In genomic region chr6:166420351-166420750, GRCh38 we compare ENCODE assay signal across 1 cellular context.
TF ChIP-seq lines count a peak whose summit lies in the region.

No MANE protein-coding gene starts in this region.

TF ChIP-seq in HepG2, 621 proteins besides CTCF, POLR2A, EP300 and RAD21 (continued from another document and continues in another):
- TF ChIP-seq CREB3 (CRISPR knock-in tag; IDR thresholded peaks at IDR 0.05): no peak
- TF ChIP-seq, protein P1, sequence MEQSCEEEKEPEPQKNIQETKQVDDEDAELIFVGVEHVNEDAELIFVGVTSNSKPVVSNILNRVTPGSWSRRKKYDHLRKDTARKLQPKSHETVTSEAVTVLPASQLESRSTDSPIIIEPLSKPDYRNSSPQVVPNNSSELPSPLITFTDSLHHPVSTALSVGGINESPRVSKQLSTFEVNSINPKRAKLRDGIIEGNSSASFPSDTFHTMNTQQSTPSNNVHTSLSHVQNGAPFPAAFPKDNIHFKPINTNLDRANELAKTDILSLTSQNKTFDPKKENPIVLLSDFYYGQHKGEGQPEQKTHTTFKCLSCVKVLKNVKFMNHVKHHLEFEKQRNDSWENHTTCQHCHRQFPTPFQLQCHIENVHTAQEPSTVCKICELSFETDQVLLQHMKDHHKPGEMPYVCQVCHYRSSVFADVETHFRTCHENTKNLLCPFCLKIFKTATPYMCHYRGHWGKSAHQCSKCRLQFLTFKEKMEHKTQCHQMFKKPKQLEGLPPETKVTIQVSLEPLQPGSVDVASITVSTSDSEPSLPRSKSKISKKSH (CRISPR knock-in tag; IDR thresholded peaks at IDR 0.05; ENCODE audit: borderline replicate concordance): no peak
- TF ChIP-seq PHF8 (CRISPR knock-in tag; IDR thresholded peaks at IDR 0.05): no peak
- TF ChIP-seq DMTF1 (CRISPR knock-in tag; IDR thresholded peaks at IDR 0.05): no peak
- no peak for TF ChIP-seq TOPORS (CRISPR knock-in tag; IDR thresholded peaks at IDR 0.05)
- TF ChIP-seq POLR2AphosphoS2 (IDR thresholded peaks at IDR 0.05; ENCODE audit: low read depth, low read length): no peak
- TF ChIP-seq, protein P2, sequence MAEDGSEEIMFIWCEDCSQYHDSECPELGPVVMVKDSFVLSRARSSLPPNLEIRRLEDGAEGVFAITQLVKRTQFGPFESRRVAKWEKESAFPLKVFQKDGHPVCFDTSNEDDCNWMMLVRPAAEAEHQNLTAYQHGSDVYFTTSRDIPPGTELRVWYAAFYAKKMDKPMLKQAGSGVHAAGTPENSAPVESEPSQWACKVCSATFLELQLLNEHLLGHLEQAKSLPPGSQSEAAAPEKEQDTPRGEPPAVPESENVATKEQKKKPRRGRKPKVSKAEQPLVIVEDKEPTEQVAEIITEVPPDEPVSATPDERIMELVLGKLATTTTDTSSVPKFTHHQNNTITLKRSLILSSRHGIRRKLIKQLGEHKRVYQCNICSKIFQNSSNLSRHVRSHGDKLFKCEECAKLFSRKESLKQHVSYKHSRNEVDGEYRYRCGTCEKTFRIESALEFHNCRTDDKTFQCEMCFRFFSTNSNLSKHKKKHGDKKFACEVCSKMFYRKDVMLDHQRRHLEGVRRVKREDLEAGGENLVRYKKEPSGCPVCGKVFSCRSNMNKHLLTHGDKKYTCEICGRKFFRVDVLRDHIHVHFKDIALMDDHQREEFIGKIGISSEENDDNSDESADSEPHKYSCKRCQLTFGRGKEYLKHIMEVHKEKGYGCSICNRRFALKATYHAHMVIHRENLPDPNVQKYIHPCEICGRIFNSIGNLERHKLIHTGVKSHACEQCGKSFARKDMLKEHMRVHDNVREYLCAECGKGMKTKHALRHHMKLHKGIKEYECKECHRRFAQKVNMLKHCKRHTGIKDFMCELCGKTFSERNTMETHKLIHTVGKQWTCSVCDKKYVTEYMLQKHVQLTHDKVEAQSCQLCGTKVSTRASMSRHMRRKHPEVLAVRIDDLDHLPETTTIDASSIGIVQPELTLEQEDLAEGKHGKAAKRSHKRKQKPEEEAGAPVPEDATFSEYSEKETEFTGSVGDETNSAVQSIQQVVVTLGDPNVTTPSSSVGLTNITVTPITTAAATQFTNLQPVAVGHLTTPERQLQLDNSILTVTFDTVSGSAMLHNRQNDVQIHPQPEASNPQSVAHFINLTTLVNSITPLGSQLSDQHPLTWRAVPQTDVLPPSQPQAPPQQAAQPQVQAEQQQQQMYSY (CRISPR knock-in tag; IDR thresholded peaks at IDR 0.05): peak; percentile 72; the same call in 1 of the 2 replicates
- TF ChIP-seq ZNF598 (CRISPR knock-in tag; IDR thresholded peaks at IDR 0.05; ENCODE audit: borderline replicate concordance): 0 out of 2 replicates have a peak, but pooled peaks have one; percentile 39
- no peak for TF ChIP-seq HNRNPLL (IDR thresholded peaks at IDR 0.05; ENCODE audit: low read depth, low read length, poor library complexity, severe bottlenecking)
- TF ChIP-seq HBP1 (CRISPR knock-in tag; IDR thresholded peaks at IDR 0.05; ENCODE audit: low read depth): 0 out of 2 replicates have a peak, but pooled peaks have one; percentile 46
- TF ChIP-seq ZNF564 (CRISPR knock-in tag; IDR thresholded peaks at IDR 0.05): no peak
- TF ChIP-seq FIP1L1 (IDR thresholded peaks at IDR 0.05; ENCODE audit: borderline replicate concordance, insufficient read depth, low read depth, low read length): no peak
- TF ChIP-seq, protein P3, sequence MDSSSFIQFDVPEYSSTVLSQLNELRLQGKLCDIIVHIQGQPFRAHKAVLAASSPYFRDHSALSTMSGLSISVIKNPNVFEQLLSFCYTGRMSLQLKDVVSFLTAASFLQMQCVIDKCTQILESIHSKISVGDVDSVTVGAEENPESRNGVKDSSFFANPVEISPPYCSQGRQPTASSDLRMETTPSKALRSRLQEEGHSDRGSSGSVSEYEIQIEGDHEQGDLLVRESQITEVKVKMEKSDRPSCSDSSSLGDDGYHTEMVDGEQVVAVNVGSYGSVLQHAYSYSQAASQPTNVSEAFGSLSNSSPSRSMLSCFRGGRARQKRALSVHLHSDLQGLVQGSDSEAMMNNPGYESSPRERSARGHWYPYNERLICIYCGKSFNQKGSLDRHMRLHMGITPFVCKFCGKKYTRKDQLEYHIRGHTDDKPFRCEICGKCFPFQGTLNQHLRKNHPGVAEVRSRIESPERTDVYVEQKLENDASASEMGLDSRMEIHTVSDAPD (CRISPR knock-in tag; IDR thresholded peaks at IDR 0.05): no peak
- TF ChIP-seq, protein P4, sequence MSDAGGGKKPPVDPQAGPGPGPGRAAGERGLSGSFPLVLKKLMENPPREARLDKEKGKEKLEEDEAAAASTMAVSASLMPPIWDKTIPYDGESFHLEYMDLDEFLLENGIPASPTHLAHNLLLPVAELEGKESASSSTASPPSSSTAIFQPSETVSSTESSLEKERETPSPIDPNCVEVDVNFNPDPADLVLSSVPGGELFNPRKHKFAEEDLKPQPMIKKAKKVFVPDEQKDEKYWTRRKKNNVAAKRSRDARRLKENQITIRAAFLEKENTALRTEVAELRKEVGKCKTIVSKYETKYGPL (CRISPR knock-in tag; IDR thresholded peaks at IDR 0.05): no peak
- peak; percentile 58 for TF ChIP-seq ZGPAT (CRISPR knock-in tag; IDR thresholded peaks at IDR 0.05)
- no peak for TF ChIP-seq ZKSCAN8 (CRISPR knock-in tag; IDR thresholded peaks at IDR 0.05; ENCODE audit: borderline replicate concordance)
- no peak for TF ChIP-seq MBNL3 (CRISPR knock-in tag; conservative IDR thresholded peaks at IDR 0.05)
- peak; percentile 52 for TF ChIP-seq MAFF (IDR thresholded peaks at IDR 0.05; ENCODE audit: low read depth, low read length)
- TF ChIP-seq TBX2 (CRISPR knock-in tag; IDR thresholded peaks at IDR 0.05; ENCODE audit: borderline replicate concordance): peak; percentile 80
- peak; percentile 27 to 30; a peak in 3 of 4 replicates for TF ChIP-seq MAFK (conservative IDR thresholded peaks at IDR 0.05 in 1 of 2, IDR thresholded peaks at IDR 0.05 in 1 of 2; ENCODE audit: low read length in 2 of 2)
- TF ChIP-seq ZNF652 (CRISPR knock-in tag; IDR thresholded peaks at IDR 0.05; ENCODE audit: borderline replicate concordance, low read depth): no peak
- TF ChIP-seq, protein P5, sequence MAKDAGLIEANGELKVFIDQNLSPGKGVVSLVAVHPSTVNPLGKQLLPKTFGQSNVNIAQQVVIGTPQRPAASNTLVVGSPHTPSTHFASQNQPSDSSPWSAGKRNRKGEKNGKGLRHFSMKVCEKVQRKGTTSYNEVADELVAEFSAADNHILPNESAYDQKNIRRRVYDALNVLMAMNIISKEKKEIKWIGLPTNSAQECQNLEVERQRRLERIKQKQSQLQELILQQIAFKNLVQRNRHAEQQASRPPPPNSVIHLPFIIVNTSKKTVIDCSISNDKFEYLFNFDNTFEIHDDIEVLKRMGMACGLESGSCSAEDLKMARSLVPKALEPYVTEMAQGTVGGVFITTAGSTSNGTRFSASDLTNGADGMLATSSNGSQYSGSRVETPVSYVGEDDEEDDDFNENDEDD (CRISPR knock-in tag; IDR thresholded peaks at IDR 0.05; ENCODE audit: borderline replicate concordance): peak; percentile 70; the same call in 1 of the 2 replicates
- TF ChIP-seq NAIF1 (CRISPR knock-in tag; IDR thresholded peaks at IDR 0.05; ENCODE audit: borderline replicate concordance): no peak
- TF ChIP-seq MZF1 (CRISPR knock-in tag; IDR thresholded peaks at IDR 0.05; ENCODE audit: borderline replicate concordance): no peak
- TF ChIP-seq KDM2A (CRISPR knock-in tag; IDR thresholded peaks at IDR 0.05; ENCODE audit: borderline replicate concordance, low read depth): peak; percentile 46; the same call in 1 of the 2 replicates
- TF ChIP-seq ZNF451 (CRISPR knock-in tag; IDR thresholded peaks at IDR 0.05): no peak
- TF ChIP-seq ZNF230 (CRISPR knock-in tag; IDR thresholded peaks at IDR 0.05): no peak; the same call in 1 of the 2 replicates
- TF ChIP-seq ZNF10 (CRISPR knock-in tag; IDR thresholded peaks at IDR 0.05; ENCODE audit: borderline replicate concordance, low read depth): no peak
- TF ChIP-seq, protein P6, sequence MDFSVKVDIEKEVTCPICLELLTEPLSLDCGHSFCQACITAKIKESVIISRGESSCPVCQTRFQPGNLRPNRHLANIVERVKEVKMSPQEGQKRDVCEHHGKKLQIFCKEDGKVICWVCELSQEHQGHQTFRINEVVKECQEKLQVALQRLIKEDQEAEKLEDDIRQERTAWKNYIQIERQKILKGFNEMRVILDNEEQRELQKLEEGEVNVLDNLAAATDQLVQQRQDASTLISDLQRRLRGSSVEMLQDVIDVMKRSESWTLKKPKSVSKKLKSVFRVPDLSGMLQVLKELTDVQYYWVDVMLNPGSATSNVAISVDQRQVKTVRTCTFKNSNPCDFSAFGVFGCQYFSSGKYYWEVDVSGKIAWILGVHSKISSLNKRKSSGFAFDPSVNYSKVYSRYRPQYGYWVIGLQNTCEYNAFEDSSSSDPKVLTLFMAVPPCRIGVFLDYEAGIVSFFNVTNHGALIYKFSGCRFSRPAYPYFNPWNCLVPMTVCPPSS (IDR thresholded peaks at IDR 0.05): no peak
- no peak for TF ChIP-seq FOXA1 (IDR thresholded peaks at IDR 0.05)
- peak; percentile 85 for TF ChIP-seq FOXA1 (CRISPR knock-in tag; IDR thresholded peaks at IDR 0.05)
- no peak for TF ChIP-seq RFX1 (IDR thresholded peaks at IDR 0.05)
- no peak for TF ChIP-seq ZNF543 (CRISPR knock-in tag; IDR thresholded peaks at IDR 0.05)
- TF ChIP-seq ZNF263 (CRISPR knock-in tag; IDR thresholded peaks at IDR 0.05): 0 out of 2 replicates have a peak, but pooled peaks have one; percentile 62
- TF ChIP-seq RERE (CRISPR knock-in tag; IDR thresholded peaks at IDR 0.05; ENCODE audit: low read depth): peak; percentile 59; the same call in 1 of the 2 replicates
